In the genomic region with DNA sequence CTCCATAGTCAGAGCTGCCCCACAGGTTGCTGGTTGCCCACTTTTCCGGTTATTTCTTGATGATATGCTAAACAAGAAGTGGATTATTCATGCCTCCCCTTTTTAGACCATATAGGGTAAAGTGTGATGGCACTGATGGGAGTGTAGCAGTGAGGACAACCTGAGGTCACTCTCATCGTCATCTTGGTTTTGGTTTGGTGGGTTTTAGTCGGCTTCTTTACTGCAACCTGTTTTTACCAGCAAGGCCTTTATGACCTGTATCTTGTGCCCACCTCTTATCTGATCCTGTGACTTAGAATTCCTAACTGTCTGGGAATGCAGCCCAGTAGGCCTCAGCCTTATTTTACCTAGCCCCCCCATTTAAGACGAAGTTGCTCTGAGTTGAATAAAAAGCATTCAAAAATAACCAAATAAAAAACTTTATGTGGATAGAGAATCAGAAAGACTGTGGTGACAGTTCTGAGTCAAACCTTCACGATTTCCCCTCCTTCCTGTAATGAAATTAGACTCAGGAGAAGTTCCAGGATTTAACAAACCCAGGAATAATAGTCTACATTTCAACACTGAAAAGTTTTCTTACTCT, we compare ENCODE assay signal across 11 cellular contexts.
DNase-seq lines count a peak whose midpoint lies in the region; ATAC-seq and TF ChIP-seq lines count a peak whose summit lies in the region.
"Had no signal": no experiment of that assay in that cellular context is flagged by ENCODE, and none has a peak within 500 bp of the region (broad histone marks: within the 10 kb centered on the region; RNA-seq: fewer than 3 reads in every experiment).

No MANE protein-coding gene starts in this region.

- H3K4me3 Mint-ChIP-seq in endodermal cell = no peak overlapping the region

- no peak overlapping the region for H2AK5ac ChIP-seq in neuronal stem cell (ENCODE audit: low read depth, low read length)

- CTCF ChIA-PET in PC-9 (lab: Charles Lee) = interaction anchor here (1.1 to 1.4 kb wide), 3 partner anchors 126 to 144 kb away, joined by 3 to 16 read pairs (median 4); partner anchors contain the start of gene PAWR

- H3K9me3 ChIP-seq in PC-9 (ENCODE audit: insufficient read depth, low read depth) = peaks cover 15% of the 10 kb centered on the region
- no peaks in the 10 kb centered on the region for H3K9me3 ChIP-seq in endodermal cell (ENCODE audit: control insufficient read depth, low read length)
- peaks cover 0 to 15% of the 10 kb centered on the region in 2 donors for H3K9me3 ChIP-seq in neuronal stem cell (replicated peaks in 1 of 2; ENCODE audit: control insufficient read depth in 2 of 2, insufficient read depth in 1 of 2, low read depth in 1 of 2, low read length in 2 of 2)
- no peaks in the 10 kb centered on the region for H3K9me3 ChIP-seq in prostate gland

- H2BK5ac ChIP-seq in neuronal stem cell (ENCODE audit: low read length) = no peak overlapping the region

- 0 out of 2 replicates have a peak overlapping the region, but pooled peaks have one; percentile 17 for H2AFZ ChIP-seq in PC-9
- no peak overlapping the region for H2AFZ ChIP-seq in neuronal stem cell (ENCODE audit: low read length)

- H4K91ac ChIP-seq in neuronal stem cell (ENCODE audit: low read depth, low read length, poor library complexity) = no peak overlapping the region

- H2BK12ac ChIP-seq in neuronal stem cell (ENCODE audit: low read length) = no peak overlapping the region

- peaks cover 66% of the 10 kb centered on the region for H3K4me1 Mint-ChIP-seq in endodermal cell

- no peaks in the 10 kb centered on the region for H3K9me2 ChIP-seq in PC-9 (ENCODE audit: insufficient read depth)

- H3K9ac ChIP-seq in endodermal cell (ENCODE audit: extremely low read depth, low read length, poor library complexity, severe bottlenecking) = peak overlapping the region; percentile 85
- H3K9ac ChIP-seq in neuronal stem cell (ENCODE audit: low read depth, low read length, poor library complexity) = no peak overlapping the region
- H3K9ac ChIP-seq: BLaER1 treated with 17β-estradiol and CSF1 and Interleukin-3, amounts not matched to agents 10 nM and 100 nM had no signal

- 80 to 82% methylated on average over 1 to 4 of the region's 5 CpGs for WGBS in endodermal cell (ENCODE audit: insufficient coverage in 1 of 2, insufficient read length in 1 of 2), 2 experiments
- no CpG with 5 or more reads among the region's 5 CpGs for WGBS in neuronal stem cell (ENCODE audit: extremely low coverage in 2 of 2, insufficient read length in 2 of 2, insufficient replicate concordance in 1 of 2), 2 donors
- 61% methylated on average over 5 of the region's 5 CpGs for WGBS in prostate gland

- no peak for TF ChIP-seq CTCF in PC-9 (conservative IDR thresholded peaks at IDR 0.05)
- TF ChIP-seq CTCF in endodermal cell (conservative IDR thresholded peaks at IDR 0.05) = no peak
- TF ChIP-seq CTCF in prostate gland (IDR thresholded peaks at IDR 0.05) = no peak

- TSS peak; percentile 73 for BruUV-seq in PC-9 (replicated peaks; lab: Mats Ljungman, UMichigan)

- H3K14ac ChIP-seq in neuronal stem cell (ENCODE audit: low read length) = no peak overlapping the region

- no peak for TF ChIP-seq POLR2A in prostate gland (IDR thresholded peaks at IDR 0.05)

- peaks cover 47% of the 10 kb centered on the region for H3F3A ChIP-seq in PC-9 (ENCODE audit: insufficient read depth, low read depth)

- H3K4me2 ChIP-seq in PC-9 (peak overlapping the region; percentile 77), neuronal stem cell (ENCODE audit: insufficient read depth, low read length, poor library complexity, severe bottlenecking) (no peak overlapping the region)
- H3K4me2 ChIP-seq: BLaER1 treated with 17β-estradiol and CSF1 and Interleukin-3, amounts not matched to agents 10 nM and 100 nM had no signal

- no peak for ATAC-seq in stimulated activated naive CD8-positive, alpha-beta T cell treated with anti-CD3 and anti-CD28 coated beads, Interleukin-15, Interleukin-2, amounts not matched to agents 100 U/mL and 50 U/mL, for 24 hours
- no peak for ATAC-seq in HG03378 (IDR thresholded peaks at IDR 0.05; ENCODE audit: unreplicated experiment)

- H3K79me1 ChIP-seq in neuronal stem cell (ENCODE audit: low read depth, low read length) = no peaks in the 10 kb centered on the region

- H3K23ac ChIP-seq in neuronal stem cell (ENCODE audit: low read depth, low read length, poor library complexity) = no peak overlapping the region

- H3K36me3 ChIP-seq in PC-9 (ENCODE audit: low read depth) (peaks cover 19% of the 10 kb centered on the region), endodermal cell (ENCODE audit: control insufficient read depth, insufficient read depth, low read length) (no peaks in the 10 kb centered on the region), neuronal stem cell (replicated peaks in 1 of 2; ENCODE audit: control insufficient read depth in 2 of 2, insufficient read depth in 2 of 2, low read length in 2 of 2) (no peaks in the 10 kb centered on the region), prostate gland (no peaks in the 10 kb centered on the region)
- H3K36me3 ChIP-seq: BLaER1 treated with 17β-estradiol and CSF1 and Interleukin-3, amounts not matched to agents 10 nM and 100 nM had no signal

- H3K79me2 ChIP-seq in PC-9 (ENCODE audit: low read depth) = no peaks in the 10 kb centered on the region; the same call in 1 of the 2 replicates

- POLR2A ChIA-PET in PC-9 (lab: Charles Lee; ENCODE audit: unreplicated experiment) = interaction anchor here (0.6 to 1.7 kb wide), 7 partner anchors 123 to 1005 kb away, joined by 4 to 21 read pairs (median 10); partner anchors contain the start of gene PAWR

- no peak overlapping the region for H3K18ac ChIP-seq in neuronal stem cell (ENCODE audit: low read length)

- DNase-seq in Caki2 (ENCODE audit: low read depth) (peak; percentile 98), PC-9 (peak; percentile 45 to 88), endodermal cell (peak; percentile 57), neuronal stem cell (ENCODE audit: low spot score) (no peak), prostate gland (ENCODE audit: low spot score) (no peak), SKM-1 (lab: John Stamatoyannopoulos, UW; ENCODE audit: unreplicated experiment) (no peak)
- no peak for DNase-seq in stimulated activated naive CD8-positive, alpha-beta T cell treated with anti-CD3 and anti-CD28 coated beads, Interleukin-15, Interleukin-2, amounts not matched to agents 100 U/mL and 50 U/mL, for 24 hours
- DNase-seq: NCI-H1105 treated with DMSO at 0.1 percent for 48 hours had no signal

- peak overlapping the region; percentile 97 for H3K27ac Mint-ChIP-seq in endodermal cell

- H4K20me1 ChIP-seq in PC-9 (ENCODE audit: insufficient read depth) = no peaks in the 10 kb centered on the region
- H4K20me1 ChIP-seq: BLaER1 treated with 17β-estradiol and CSF1 and Interleukin-3, amounts not matched to agents 10 nM and 100 nM had no signal

- in situ Hi-C loops in Caki2 (cut with HindIII; ENCODE audit: low pct_unique_long_range_greater_than_20kb, low sequenced_read_pairs) = no loop called here

- peaks cover 1% of the 10 kb centered on the region for H3K9me3 Mint-ChIP-seq in endodermal cell

- H3K36me3 Mint-ChIP-seq in endodermal cell (ENCODE audit: low read depth) = peaks cover 2% of the 10 kb centered on the region

- H3K27me3 Mint-ChIP-seq in endodermal cell (ENCODE audit: insufficient read depth) = no peaks in the 10 kb centered on the region

- H3K27ac ChIP-seq in PC-9 (peak overlapping the region; percentile 99), endodermal cell (ENCODE audit: low read depth, low read length) (peak overlapping the region; percentile 81), neuronal stem cell (replicated peaks; ENCODE audit: low read length) (peak overlapping the region; percentile 18), prostate gland (no peak overlapping the region)
- H3K27ac ChIP-seq: BLaER1 treated with 17β-estradiol and CSF1 and Interleukin-3, amounts not matched to agents 10 nM and 100 nM had no signal

- H2BK15ac ChIP-seq in neuronal stem cell (ENCODE audit: low read length) = no peak overlapping the region

- no peak overlapping the region for H2BK120ac ChIP-seq in neuronal stem cell (ENCODE audit: low read depth, low read length)

- H3K4me1 ChIP-seq in PC-9 (replicated peaks; ENCODE audit: insufficient read depth) = peaks cover 70% of the 10 kb centered on the region
- peaks cover 26% of the 10 kb centered on the region for H3K4me1 ChIP-seq in endodermal cell (ENCODE audit: control insufficient read depth, insufficient read depth, low read length)
- H3K4me1 ChIP-seq in neuronal stem cell (ENCODE audit: control insufficient read depth in 2 of 2, insufficient read depth in 1 of 2, low read depth in 1 of 2, low read length in 2 of 2) = peaks cover 2 to 11% of the 10 kb centered on the region in 2 donors
- H3K4me1 ChIP-seq in prostate gland (replicated peaks) = peaks cover 11% of the 10 kb centered on the region
- H3K4me1 ChIP-seq: BLaER1 treated with 17β-estradiol and CSF1 and Interleukin-3, amounts not matched to agents 10 nM and 100 nM had no signal

- H3K27me3 ChIP-seq in PC-9 (ENCODE audit: insufficient read depth, low read depth) (no peaks in the 10 kb centered on the region), endodermal cell (ENCODE audit: control insufficient read depth, insufficient read depth, low read length, poor library complexity, severe bottlenecking) (no peaks in the 10 kb centered on the region), neuronal stem cell (ENCODE audit: control insufficient read depth in 3 of 3, insufficient read depth in 3 of 3, low read depth in 1 of 3, low read length in 3 of 3) (no peaks in the 10 kb centered on the region), prostate gland (replicated peaks; ENCODE audit: insufficient read depth) (no peaks in the 10 kb centered on the region)
- H3K27me3 ChIP-seq: BLaER1 treated with 17β-estradiol and CSF1 and Interleukin-3, amounts not matched to agents 10 nM and 100 nM had no signal

- no peak overlapping the region for H3K4ac ChIP-seq in neuronal stem cell (ENCODE audit: low read length)

- intact Hi-C loops in PC-9 (cut with micrococcal nuclease; ENCODE audit: unreplicated experiment) = loop anchor here (1.0 to 5.0 kb wide), 7 partner anchors 93 to 721 kb away; partner anchors contain the start of gene PPP1R12A
- intact Hi-C loops in prostate gland (cut with DNase I) = loop anchor here (5.0 kb wide), 1 partner anchor 134 kb away; no protein-coding TSS in a partner anchor

- H3K4me3 ChIP-seq in PC-9 (peak overlapping the region; percentile 15; the same call in 1 of the 2 replicates), endodermal cell (ENCODE audit: low read length) (no peak overlapping the region), neuronal stem cell (ENCODE audit: low read length in 2 of 2) (no peak overlapping the region), prostate gland (no peak overlapping the region)
- H3K4me3 ChIP-seq: BLaER1 treated with 17β-estradiol and CSF1 and Interleukin-3, amounts not matched to agents 10 nM and 100 nM; lung had no signal

- H4K8ac ChIP-seq in neuronal stem cell (ENCODE audit: low read depth, low read length) = no peak overlapping the region

Comparison
In these comparisons a context has a peak if more than half of its experiments do, and no peak if none do; other contexts are left out.
1. DNase-seq: peak in Caki2 (single experiment), PC-9 (2 of 2) and endodermal cell (single experiment); none in neuronal stem cell (single experiment), stimulated activated naive CD8-positive, alpha-beta T cell treated with anti-CD3 and anti-CD28 coated beads, Interleukin-15, Interleukin-2, amounts not matched to agents 100 U/mL and 50 U/mL, for 24 hours (single experiment), prostate gland (single experiment) and SKM-1 (single experiment).
2. H3K27ac ChIP-seq: peak in PC-9 (single experiment), endodermal cell (single experiment) and neuronal stem cell (single experiment); none in prostate gland (0 of 2).